1 cellular context compared by ENCODE assay signal in the genomic region with DNA sequence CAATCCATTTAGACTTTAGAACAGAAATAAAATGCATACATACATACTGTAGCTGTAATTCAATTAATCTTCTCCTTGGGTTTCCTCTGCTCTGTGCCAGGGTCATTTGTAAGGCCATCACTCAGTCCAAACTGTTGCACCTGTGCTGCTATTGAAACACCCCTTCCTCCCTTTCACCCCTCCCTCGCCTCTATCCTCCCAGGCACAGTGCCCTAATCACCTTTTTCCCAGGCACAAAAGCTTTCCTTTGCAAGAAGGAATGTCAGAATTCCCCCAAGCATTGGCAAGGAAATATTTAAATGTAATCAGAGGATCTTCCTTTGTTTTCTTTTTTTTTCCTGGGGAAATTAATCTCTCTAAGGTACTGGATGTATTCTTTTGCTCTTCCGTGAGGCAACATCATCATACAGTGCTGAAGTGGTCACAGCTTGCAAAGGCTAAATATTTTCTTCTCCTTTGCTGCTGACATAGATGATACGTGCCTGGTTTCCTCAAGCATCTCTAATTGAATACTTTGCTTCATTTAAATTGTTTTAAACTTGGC.
TF ChIP-seq lines count a peak whose summit lies in the region.

No MANE protein-coding gene starts in this region.

TF ChIP-seq in GM23338, 12 proteins besides CTCF, POLR2A, EP300 and RAD21 (continued from another document):
- TF ChIP-seq, protein P1, sequence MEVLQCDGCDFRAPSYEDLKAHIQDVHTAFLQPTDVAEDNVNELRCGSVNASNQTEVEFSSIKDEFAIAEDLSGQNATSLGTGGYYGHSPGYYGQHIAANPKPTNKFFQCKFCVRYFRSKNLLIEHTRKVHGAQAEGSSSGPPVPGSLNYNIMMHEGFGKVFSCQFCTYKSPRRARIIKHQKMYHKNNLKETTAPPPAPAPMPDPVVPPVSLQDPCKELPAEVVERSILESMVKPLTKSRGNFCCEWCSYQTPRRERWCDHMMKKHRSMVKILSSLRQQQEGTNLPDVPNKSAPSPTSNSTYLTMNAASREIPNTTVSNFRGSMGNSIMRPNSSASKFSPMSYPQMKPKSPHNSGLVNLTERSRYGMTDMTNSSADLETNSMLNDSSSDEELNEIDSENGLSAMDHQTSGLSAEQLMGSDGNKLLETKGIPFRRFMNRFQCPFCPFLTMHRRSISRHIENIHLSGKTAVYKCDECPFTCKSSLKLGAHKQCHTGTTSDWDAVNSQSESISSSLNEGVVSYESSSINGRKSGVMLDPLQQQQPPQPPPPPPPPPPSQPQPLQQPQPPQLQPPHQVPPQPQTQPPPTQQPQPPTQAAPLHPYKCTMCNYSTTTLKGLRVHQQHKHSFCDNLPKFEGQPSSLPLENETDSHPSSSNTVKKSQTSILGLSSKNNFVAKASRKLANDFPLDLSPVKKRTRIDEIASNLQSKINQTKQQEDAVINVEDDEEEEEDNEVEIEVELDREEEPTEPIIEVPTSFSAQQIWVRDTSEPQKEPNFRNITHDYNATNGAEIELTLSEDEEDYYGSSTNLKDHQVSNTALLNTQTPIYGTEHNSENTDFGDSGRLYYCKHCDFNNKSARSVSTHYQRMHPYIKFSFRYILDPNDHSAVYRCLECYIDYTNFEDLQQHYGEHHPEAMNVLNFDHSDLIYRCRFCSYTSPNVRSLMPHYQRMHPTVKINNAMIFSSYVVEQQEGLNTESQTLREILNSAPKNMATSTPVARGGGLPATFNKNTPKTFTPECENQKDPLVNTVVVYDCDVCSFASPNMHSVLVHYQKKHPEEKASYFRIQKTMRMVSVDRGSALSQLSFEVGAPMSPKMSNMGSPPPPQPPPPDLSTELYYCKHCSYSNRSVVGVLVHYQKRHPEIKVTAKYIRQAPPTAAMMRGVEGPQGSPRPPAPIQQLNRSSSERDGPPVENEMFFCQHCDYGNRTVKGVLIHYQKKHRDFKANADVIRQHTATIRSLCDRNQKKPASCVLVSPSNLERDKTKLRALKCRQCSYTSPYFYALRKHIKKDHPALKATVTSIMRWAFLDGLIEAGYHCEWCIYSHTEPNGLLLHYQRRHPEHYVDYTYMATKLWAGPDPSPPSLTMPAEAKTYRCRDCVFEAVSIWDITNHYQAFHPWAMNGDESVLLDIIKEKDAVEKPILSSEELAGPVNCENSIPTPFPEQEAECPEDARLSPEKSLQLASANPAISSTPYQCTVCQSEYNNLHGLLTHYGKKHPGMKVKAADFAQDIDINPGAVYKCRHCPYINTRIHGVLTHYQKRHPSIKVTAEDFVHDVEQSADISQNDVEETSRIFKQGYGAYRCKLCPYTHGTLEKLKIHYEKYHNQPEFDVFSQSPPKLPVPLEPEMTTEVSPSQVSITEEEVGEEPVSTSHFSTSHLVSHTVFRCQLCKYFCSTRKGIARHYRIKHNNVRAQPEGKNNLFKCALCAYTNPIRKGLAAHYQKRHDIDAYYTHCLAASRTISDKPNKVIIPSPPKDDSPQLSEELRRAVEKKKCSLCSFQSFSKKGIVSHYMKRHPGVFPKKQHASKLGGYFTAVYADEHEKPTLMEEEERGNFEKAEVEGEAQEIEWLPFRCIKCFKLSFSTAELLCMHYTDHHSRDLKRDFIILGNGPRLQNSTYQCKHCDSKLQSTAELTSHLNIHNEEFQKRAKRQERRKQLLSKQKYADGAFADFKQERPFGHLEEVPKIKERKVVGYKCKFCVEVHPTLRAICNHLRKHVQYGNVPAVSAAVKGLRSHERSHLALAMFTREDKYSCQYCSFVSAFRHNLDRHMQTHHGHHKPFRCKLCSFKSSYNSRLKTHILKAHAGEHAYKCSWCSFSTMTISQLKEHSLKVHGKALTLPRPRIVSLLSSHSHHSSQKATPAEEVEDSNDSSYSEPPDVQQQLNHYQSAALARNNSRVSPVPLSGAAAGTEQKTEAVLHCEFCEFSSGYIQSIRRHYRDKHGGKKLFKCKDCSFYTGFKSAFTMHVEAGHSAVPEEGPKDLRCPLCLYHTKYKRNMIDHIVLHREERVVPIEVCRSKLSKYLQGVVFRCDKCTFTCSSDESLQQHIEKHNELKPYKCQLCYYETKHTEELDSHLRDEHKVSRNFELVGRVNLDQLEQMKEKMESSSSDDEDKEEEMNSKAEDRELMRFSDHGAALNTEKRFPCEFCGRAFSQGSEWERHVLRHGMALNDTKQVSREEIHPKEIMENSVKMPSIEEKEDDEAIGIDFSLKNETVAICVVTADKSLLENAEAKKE (CRISPR knock-in tag; IDR thresholded peaks at IDR 0.05): no peak
- no peak for TF ChIP-seq EZH2phosphoT487 (IDR thresholded peaks at IDR 0.05; ENCODE audit: unreplicated experiment)
- no peak for TF ChIP-seq STAT1 (IDR thresholded peaks at IDR 0.05; ENCODE audit: unreplicated experiment)
- TF ChIP-seq POLR2AphosphoS5 (IDR thresholded peaks at IDR 0.05; ENCODE audit: low read depth): no peak
- TF ChIP-seq ZNF331 (CRISPR knock-in tag; IDR thresholded peaks at IDR 0.05; ENCODE audit: low read depth): no peak
- TF ChIP-seq ZNF114 (CRISPR knock-in tag; IDR thresholded peaks at IDR 0.05): no peak
- no peak for TF ChIP-seq EZH2 (IDR thresholded peaks at IDR 0.05; ENCODE audit: low read depth, unreplicated experiment)
